ENCODE assay signal across 1 cellular context in the genomic region with DNA sequence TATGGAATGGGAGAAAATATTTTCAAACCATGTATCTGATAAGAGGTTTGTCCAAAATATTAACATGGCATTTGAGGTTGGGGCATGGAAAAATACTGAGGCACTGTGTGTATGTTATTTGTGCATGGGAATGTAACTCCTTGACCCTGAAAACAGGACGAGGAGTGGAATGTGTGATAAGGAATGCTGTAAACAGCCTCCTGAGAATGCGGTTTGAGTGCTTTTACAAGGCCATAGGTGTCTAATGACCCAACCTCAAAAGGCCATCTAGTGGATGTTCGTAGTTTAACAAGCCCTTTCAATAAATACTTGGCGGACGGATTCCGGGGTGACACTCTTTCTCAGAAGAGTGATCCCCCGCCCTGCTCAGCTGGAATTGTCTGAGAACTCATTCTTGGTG.
TF ChIP-seq lines count a peak whose summit lies in the region.

No MANE protein-coding gene starts in this region.

TF ChIP-seq in K562, 482 proteins besides CTCF, POLR2A, EP300 and RAD21 (continues in another document):
- TF ChIP-seq ATF1 (CRISPR knock-in tag; IDR thresholded peaks at IDR 0.05) (no peak), ATF1 (tag; IDR thresholded peaks at IDR 0.05) (0 out of 2 replicates have a peak, but pooled peaks have one; percentile 20), ARID1B (IDR thresholded peaks at IDR 0.05) (0 out of 2 replicates have a peak, but pooled peaks have one; percentile 32), HDAC1 (IDR thresholded peaks at IDR 0.05) (no peak), CREM (IDR thresholded peaks at IDR 0.05; ENCODE audit: low read depth) (0 out of 2 replicates have a peak, but pooled peaks have one; percentile 18), CBFA2T3 (IDR thresholded peaks at IDR 0.05) (peak; percentile 26; the same call in 1 of the 2 replicates), HNRNPLL (IDR thresholded peaks at IDR 0.05; ENCODE audit: low read depth, low read length, poor library complexity, severe bottlenecking) (no peak), NFXL1 (CRISPR knock-in tag; IDR thresholded peaks at IDR 0.05) (no peak), PRMT5 (CRISPR knock-in tag; IDR thresholded peaks at IDR 0.05) (no peak), CBX3 (IDR thresholded peaks at IDR 0.05; ENCODE audit: borderline replicate concordance in 1 of 2, low read length in 2 of 2) (0 out of 3 replicates have a peak, but pooled peaks of 1 of the 2 experiments have one; percentile 14), TCF3 (CRISPR knock-in tag; IDR thresholded peaks at IDR 0.05) (peak; percentile 29; the same call in 1 of the 2 replicates), ZNF561 (CRISPR knock-in tag; conservative IDR thresholded peaks at IDR 0.05) (no peak), WHSC1 (IDR thresholded peaks at IDR 0.05; ENCODE audit: low read length) (no peak), RFX7 (CRISPR knock-in tag; IDR thresholded peaks at IDR 0.05) (no peak), CBFB (CRISPR knock-in tag; IDR thresholded peaks at IDR 0.05) (no peak), SMARCA4 (IDR thresholded peaks at IDR 0.05) (peak; percentile 30; the same call in 1 of the 2 replicates), TEAD4 (IDR thresholded peaks at IDR 0.05; ENCODE audit: low read length) (0 out of 2 replicates have a peak, but pooled peaks have one; percentile 33), TEAD4 (CRISPR knock-in tag; IDR thresholded peaks at IDR 0.05; ENCODE audit: borderline replicate concordance) (no peak), HIVEP1 (CRISPR knock-in tag; IDR thresholded peaks at IDR 0.05) (no peak), NCOA2 (IDR thresholded peaks at IDR 0.05; ENCODE audit: partially characterized antibody in 2 of 2) (no peak)
- TF ChIP-seq, protein P1, sequence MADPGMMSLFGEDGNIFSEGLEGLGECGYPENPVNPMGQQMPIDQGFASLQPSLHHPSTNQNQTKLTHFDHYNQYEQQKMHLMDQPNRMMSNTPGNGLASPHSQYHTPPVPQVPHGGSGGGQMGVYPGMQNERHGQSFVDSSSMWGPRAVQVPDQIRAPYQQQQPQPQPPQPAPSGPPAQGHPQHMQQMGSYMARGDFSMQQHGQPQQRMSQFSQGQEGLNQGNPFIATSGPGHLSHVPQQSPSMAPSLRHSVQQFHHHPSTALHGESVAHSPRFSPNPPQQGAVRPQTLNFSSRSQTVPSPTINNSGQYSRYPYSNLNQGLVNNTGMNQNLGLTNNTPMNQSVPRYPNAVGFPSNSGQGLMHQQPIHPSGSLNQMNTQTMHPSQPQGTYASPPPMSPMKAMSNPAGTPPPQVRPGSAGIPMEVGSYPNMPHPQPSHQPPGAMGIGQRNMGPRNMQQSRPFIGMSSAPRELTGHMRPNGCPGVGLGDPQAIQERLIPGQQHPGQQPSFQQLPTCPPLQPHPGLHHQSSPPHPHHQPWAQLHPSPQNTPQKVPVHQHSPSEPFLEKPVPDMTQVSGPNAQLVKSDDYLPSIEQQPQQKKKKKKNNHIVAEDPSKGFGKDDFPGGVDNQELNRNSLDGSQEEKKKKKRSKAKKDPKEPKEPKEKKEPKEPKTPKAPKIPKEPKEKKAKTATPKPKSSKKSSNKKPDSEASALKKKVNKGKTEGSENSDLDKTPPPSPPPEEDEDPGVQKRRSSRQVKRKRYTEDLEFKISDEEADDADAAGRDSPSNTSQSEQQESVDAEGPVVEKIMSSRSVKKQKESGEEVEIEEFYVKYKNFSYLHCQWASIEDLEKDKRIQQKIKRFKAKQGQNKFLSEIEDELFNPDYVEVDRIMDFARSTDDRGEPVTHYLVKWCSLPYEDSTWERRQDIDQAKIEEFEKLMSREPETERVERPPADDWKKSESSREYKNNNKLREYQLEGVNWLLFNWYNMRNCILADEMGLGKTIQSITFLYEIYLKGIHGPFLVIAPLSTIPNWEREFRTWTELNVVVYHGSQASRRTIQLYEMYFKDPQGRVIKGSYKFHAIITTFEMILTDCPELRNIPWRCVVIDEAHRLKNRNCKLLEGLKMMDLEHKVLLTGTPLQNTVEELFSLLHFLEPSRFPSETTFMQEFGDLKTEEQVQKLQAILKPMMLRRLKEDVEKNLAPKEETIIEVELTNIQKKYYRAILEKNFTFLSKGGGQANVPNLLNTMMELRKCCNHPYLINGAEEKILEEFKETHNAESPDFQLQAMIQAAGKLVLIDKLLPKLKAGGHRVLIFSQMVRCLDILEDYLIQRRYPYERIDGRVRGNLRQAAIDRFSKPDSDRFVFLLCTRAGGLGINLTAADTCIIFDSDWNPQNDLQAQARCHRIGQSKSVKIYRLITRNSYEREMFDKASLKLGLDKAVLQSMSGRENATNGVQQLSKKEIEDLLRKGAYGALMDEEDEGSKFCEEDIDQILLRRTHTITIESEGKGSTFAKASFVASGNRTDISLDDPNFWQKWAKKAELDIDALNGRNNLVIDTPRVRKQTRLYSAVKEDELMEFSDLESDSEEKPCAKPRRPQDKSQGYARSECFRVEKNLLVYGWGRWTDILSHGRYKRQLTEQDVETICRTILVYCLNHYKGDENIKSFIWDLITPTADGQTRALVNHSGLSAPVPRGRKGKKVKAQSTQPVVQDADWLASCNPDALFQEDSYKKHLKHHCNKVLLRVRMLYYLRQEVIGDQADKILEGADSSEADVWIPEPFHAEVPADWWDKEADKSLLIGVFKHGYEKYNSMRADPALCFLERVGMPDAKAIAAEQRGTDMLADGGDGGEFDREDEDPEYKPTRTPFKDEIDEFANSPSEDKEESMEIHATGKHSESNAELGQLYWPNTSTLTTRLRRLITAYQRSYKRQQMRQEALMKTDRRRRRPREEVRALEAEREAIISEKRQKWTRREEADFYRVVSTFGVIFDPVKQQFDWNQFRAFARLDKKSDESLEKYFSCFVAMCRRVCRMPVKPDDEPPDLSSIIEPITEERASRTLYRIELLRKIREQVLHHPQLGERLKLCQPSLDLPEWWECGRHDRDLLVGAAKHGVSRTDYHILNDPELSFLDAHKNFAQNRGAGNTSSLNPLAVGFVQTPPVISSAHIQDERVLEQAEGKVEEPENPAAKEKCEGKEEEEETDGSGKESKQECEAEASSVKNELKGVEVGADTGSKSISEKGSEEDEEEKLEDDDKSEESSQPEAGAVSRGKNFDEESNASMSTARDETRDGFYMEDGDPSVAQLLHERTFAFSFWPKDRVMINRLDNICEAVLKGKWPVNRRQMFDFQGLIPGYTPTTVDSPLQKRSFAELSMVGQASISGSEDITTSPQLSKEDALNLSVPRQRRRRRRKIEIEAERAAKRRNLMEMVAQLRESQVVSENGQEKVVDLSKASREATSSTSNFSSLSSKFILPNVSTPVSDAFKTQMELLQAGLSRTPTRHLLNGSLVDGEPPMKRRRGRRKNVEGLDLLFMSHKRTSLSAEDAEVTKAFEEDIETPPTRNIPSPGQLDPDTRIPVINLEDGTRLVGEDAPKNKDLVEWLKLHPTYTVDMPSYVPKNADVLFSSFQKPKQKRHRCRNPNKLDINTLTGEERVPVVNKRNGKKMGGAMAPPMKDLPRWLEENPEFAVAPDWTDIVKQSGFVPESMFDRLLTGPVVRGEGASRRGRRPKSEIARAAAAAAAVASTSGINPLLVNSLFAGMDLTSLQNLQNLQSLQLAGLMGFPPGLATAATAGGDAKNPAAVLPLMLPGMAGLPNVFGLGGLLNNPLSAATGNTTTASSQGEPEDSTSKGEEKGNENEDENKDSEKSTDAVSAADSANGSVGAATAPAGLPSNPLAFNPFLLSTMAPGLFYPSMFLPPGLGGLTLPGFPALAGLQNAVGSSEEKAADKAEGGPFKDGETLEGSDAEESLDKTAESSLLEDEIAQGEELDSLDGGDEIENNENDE (IDR thresholded peaks at IDR 0.05; ENCODE audit: low read depth, low read length) = no peak
- TF ChIP-seq, protein P2, sequence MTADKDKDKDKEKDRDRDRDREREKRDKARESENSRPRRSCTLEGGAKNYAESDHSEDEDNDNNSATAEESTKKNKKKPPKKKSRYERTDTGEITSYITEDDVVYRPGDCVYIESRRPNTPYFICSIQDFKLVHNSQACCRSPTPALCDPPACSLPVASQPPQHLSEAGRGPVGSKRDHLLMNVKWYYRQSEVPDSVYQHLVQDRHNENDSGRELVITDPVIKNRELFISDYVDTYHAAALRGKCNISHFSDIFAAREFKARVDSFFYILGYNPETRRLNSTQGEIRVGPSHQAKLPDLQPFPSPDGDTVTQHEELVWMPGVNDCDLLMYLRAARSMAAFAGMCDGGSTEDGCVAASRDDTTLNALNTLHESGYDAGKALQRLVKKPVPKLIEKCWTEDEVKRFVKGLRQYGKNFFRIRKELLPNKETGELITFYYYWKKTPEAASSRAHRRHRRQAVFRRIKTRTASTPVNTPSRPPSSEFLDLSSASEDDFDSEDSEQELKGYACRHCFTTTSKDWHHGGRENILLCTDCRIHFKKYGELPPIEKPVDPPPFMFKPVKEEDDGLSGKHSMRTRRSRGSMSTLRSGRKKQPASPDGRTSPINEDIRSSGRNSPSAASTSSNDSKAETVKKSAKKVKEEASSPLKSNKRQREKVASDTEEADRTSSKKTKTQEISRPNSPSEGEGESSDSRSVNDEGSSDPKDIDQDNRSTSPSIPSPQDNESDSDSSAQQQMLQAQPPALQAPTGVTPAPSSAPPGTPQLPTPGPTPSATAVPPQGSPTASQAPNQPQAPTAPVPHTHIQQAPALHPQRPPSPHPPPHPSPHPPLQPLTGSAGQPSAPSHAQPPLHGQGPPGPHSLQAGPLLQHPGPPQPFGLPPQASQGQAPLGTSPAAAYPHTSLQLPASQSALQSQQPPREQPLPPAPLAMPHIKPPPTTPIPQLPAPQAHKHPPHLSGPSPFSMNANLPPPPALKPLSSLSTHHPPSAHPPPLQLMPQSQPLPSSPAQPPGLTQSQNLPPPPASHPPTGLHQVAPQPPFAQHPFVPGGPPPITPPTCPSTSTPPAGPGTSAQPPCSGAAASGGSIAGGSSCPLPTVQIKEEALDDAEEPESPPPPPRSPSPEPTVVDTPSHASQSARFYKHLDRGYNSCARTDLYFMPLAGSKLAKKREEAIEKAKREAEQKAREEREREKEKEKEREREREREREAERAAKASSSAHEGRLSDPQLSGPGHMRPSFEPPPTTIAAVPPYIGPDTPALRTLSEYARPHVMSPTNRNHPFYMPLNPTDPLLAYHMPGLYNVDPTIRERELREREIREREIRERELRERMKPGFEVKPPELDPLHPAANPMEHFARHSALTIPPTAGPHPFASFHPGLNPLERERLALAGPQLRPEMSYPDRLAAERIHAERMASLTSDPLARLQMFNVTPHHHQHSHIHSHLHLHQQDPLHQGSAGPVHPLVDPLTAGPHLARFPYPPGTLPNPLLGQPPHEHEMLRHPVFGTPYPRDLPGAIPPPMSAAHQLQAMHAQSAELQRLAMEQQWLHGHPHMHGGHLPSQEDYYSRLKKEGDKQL (CRISPR knock-in tag; IDR thresholded peaks at IDR 0.05; ENCODE audit: borderline replicate concordance) = no peak
- TF ChIP-seq, protein P3, sequence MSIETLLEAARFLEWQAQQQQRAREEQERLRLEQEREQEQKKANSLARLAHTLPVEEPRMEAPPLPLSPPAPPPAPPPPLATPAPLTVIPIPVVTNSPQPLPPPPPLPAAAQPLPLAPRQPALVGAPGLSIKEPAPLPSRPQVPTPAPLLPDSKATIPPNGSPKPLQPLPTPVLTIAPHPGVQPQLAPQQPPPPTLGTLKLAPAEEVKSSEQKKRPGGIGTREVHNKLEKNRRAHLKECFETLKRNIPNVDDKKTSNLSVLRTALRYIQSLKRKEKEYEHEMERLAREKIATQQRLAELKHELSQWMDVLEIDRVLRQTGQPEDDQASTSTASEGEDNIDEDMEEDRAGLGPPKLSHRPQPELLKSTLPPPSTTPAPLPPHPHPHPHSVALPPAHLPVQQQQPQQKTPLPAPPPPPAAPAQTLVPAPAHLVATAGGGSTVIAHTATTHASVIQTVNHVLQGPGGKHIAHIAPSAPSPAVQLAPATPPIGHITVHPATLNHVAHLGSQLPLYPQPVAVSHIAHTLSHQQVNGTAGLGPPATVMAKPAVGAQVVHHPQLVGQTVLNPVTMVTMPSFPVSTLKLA (conservative IDR thresholded peaks at IDR 0.05) = no peak
- TF ChIP-seq, protein P4, sequence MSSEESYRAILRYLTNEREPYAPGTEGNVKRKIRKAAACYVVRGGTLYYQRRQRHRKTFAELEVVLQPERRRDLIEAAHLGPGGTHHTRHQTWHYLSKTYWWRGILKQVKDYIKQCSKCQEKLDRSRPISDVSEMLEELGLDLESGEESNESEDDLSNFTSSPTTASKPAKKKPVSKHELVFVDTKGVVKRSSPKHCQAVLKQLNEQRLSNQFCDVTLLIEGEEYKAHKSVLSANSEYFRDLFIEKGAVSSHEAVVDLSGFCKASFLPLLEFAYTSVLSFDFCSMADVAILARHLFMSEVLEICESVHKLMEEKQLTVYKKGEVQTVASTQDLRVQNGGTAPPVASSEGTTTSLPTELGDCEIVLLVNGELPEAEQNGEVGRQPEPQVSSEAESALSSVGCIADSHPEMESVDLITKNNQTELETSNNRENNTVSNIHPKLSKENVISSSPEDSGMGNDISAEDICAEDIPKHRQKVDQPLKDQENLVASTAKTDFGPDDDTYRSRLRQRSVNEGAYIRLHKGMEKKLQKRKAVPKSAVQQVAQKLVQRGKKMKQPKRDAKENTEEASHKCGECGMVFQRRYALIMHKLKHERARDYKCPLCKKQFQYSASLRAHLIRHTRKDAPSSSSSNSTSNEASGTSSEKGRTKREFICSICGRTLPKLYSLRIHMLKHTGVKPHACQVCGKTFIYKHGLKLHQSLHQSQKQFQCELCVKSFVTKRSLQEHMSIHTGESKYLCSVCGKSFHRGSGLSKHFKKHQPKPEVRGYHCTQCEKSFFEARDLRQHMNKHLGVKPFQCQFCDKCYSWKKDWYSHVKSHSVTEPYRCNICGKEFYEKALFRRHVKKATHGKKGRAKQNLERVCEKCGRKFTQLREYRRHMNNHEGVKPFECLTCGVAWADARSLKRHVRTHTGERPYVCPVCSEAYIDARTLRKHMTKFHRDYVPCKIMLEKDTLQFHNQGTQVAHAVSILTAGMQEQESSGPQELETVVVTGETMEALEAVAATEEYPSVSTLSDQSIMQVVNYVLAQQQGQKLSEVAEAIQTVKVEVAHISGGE (CRISPR knock-in tag; IDR thresholded peaks at IDR 0.05) = peak in 1 of 3 experiments; percentile 88; a peak in 2 of 6 replicates
- TF ChIP-seq, protein P5, sequence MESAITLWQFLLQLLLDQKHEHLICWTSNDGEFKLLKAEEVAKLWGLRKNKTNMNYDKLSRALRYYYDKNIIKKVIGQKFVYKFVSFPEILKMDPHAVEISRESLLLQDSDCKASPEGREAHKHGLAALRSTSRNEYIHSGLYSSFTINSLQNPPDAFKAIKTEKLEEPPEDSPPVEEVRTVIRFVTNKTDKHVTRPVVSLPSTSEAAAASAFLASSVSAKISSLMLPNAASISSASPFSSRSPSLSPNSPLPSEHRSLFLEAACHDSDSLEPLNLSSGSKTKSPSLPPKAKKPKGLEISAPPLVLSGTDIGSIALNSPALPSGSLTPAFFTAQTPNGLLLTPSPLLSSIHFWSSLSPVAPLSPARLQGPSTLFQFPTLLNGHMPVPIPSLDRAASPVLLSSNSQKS (CRISPR knock-in tag; IDR thresholded peaks at IDR 0.05) = no peak
- TF ChIP-seq, protein P6, sequence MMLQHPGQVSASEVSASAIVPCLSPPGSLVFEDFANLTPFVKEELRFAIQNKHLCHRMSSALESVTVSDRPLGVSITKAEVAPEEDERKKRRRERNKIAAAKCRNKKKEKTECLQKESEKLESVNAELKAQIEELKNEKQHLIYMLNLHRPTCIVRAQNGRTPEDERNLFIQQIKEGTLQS (IDR thresholded peaks at IDR 0.05) = no peak
- TF ChIP-seq, protein P6 (CRISPR knock-in tag; conservative IDR thresholded peaks at IDR 0.05) = no peak
